In the genomic region with DNA sequence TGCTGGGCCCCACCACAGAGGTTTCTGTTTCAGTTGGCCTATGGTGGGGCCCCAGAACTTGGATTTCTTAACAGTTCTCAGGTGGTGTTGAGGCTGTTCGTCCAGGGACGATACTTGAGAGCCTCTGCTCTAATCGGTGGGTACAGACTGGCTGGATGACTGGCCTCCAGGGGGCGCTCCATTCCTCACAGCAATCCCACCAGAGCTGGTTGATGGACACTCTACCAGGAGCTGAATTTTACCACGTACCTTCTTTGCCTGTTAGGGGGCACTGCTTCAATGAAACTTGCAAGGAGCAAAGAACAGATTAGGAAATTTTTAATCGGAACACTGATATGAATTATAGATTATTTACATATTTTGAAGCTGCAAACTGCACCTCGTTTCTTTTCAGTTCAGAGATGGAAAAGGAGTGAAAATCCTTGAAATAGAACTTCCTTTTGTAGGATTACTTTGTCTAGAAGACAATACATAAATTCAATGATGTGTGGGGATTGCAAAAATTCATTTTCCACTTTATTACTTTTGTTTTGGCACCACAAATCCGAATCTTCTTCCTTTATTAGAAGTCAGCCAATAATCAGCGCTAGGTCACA, we compare ENCODE assay signal across 8 cellular contexts. TPM values are rescaled to one million over a fixed set of nuclear protein-coding genes. Genes with fewer than 3 reads are reported as not detected.
DNase-seq lines count a peak whose midpoint lies in the region; ATAC-seq and TF ChIP-seq lines count a peak whose summit lies in the region.

No MANE protein-coding gene starts in this region.

- no peak overlapping the region for H2AFZ ChIP-seq in GM23338
- peak overlapping the region; percentile 98 for H2AFZ ChIP-seq in Karpas-422 (ENCODE audit: low read length)

- H3K4me3 ChIP-seq in GM23338 (no peak overlapping the region), Karpas-422 (ENCODE audit: low read length) (peak overlapping the region; percentile 22; the same call in 1 of the 2 replicates), prostate gland (no peak overlapping the region), vagina (no peak overlapping the region)

- DNase-seq in GM04504 (ENCODE audit: low read depth), result peak; percentile 28
- DNase-seq in GM23338 (ENCODE audit: low spot score), result peak; percentile 95
- DNase-seq in Karpas-422, result peak; percentile 94
- DNase-seq in SKM-1 (lab: John Stamatoyannopoulos, UW; ENCODE audit: unreplicated experiment), result peak; percentile 14
- peak; percentile 94 for DNase-seq in cardiac septum (ENCODE audit: low spot score)
- peak; percentile 75 for DNase-seq in prostate gland (ENCODE audit: low spot score)
- DNase-seq in vagina (ENCODE audit: extremely low spot score in 2 of 2), result no peak

- H3K36me3 ChIP-seq in GM23338 (ENCODE audit: insufficient read depth), result no peaks in the 10 kb centered on the region
- no peaks in the 10 kb centered on the region for H3K36me3 ChIP-seq in Karpas-422 (ENCODE audit: insufficient read depth, low read length)
- no peaks in the 10 kb centered on the region for H3K36me3 ChIP-seq in prostate gland
- no peaks in the 10 kb centered on the region for H3K36me3 ChIP-seq in vagina

- TF ChIP-seq POLR2A in prostate gland (IDR thresholded peaks at IDR 0.05), result no peak
- TF ChIP-seq POLR2A in vagina (IDR thresholded peaks at IDR 0.05), result no peak

- peak overlapping the region; percentile 50 for H3K9ac ChIP-seq in Karpas-422 (ENCODE audit: low read length)

- intact Hi-C loops in cardiac septum (cut with DNase I) (loop anchor here (1.0 to 5.0 kb wide), 3 partner anchors 44 to 96 kb away; a partner anchor contains a TSS), prostate gland (cut with DNase I) (loop anchor here (5.0 kb wide), 2 partner anchors 96 to 261 kb away; a partner anchor contains a TSS), vagina (cut with DNase I) (no loop called here)

- H3K9me3 Mint-ChIP-seq in GM23338, result peaks cover 17% of the 10 kb centered on the region
- no peaks in the 10 kb centered on the region for H3K9me3 Mint-ChIP-seq in activated naive CD4-positive, alpha-beta T cell treated with anti-CD3 and anti-CD28 coated beads, Interleukin-2, amount 50 U/mL, for 24 hours

- H4K20me1 ChIP-seq in GM23338 (replicated peaks; ENCODE audit: insufficient read depth) (no peaks in the 10 kb centered on the region), Karpas-422 (ENCODE audit: insufficient read depth, low read depth, low read length) (no peaks in the 10 kb centered on the region)

- 36% methylated on average over 9 of the region's 9 CpGs for WGBS in prostate gland

- TF ChIP-seq CTCF in GM23338 (conservative IDR thresholded peaks at IDR 0.05; ENCODE audit: low read depth in 2 of 2) (peak; percentile 92), prostate gland (IDR thresholded peaks at IDR 0.05) (peak; percentile 66 to 76 (median 71)), vagina (IDR thresholded peaks at IDR 0.05) (peak; percentile 61 to 84 (median 82))

- peaks cover 32% of the 10 kb centered on the region for H3K4me1 Mint-ChIP-seq in GM23338
- peaks cover 7% of the 10 kb centered on the region for H3K4me1 Mint-ChIP-seq in activated naive CD4-positive, alpha-beta T cell treated with anti-CD3 and anti-CD28 coated beads, Interleukin-2, amount 50 U/mL, for 24 hours

- H3K79me2 ChIP-seq in GM23338 (replicated peaks; ENCODE audit: insufficient read depth) (no peaks in the 10 kb centered on the region), Karpas-422 (ENCODE audit: low read length) (no peaks in the 10 kb centered on the region)

- H3K4me1 ChIP-seq in GM23338 (ENCODE audit: insufficient read depth) (peaks cover 14% of the 10 kb centered on the region; the same call in 1 of the 2 replicates), Karpas-422 (ENCODE audit: low read length) (peaks cover 11% of the 10 kb centered on the region), prostate gland (replicated peaks) (no peaks in the 10 kb centered on the region), vagina (no peaks in the 10 kb centered on the region)

- H3K27ac Mint-ChIP-seq in GM23338, result no peak overlapping the region
- H3K27ac Mint-ChIP-seq in activated naive CD4-positive, alpha-beta T cell treated with anti-CD3 and anti-CD28 coated beads, Interleukin-2, amount 50 U/mL, for 24 hours, result no peak overlapping the region

- no peak overlapping the region for H3K4me2 ChIP-seq in GM23338
- peak overlapping the region; percentile 58 for H3K4me2 ChIP-seq in Karpas-422 (ENCODE audit: low read depth, low read length, poor library complexity, severe bottlenecking)

- H3K27me3 Mint-ChIP-seq in GM23338 (ENCODE audit: insufficient read depth, low read depth, poor library complexity), result no peaks in the 10 kb centered on the region
- peaks cover 12% of the 10 kb centered on the region for H3K27me3 Mint-ChIP-seq in activated naive CD4-positive, alpha-beta T cell treated with anti-CD3 and anti-CD28 coated beads, Interleukin-2, amount 50 U/mL, for 24 hours

- H3K27ac ChIP-seq in GM23338 (ENCODE audit: low read depth), result no peak overlapping the region
- H3K27ac ChIP-seq in Karpas-422 (ENCODE audit: low read length), result no peak overlapping the region
- no peak overlapping the region for H3K27ac ChIP-seq in prostate gland
- no peak overlapping the region for H3K27ac ChIP-seq in vagina

- H3K27me3 ChIP-seq in GM23338 (ENCODE audit: insufficient read depth), result no peaks in the 10 kb centered on the region
- no peaks in the 10 kb centered on the region for H3K27me3 ChIP-seq in Karpas-422 (ENCODE audit: low read length)
- no peaks in the 10 kb centered on the region for H3K27me3 ChIP-seq in prostate gland (replicated peaks; ENCODE audit: insufficient read depth)
- no peaks in the 10 kb centered on the region for H3K27me3 ChIP-seq in vagina

- ATAC-seq in GM23338, result peak; percentile 100

- no peak overlapping the region for H3K4me3 Mint-ChIP-seq in GM23338
- peak overlapping the region; percentile 53 for H3K4me3 Mint-ChIP-seq in activated naive CD4-positive, alpha-beta T cell treated with anti-CD3 and anti-CD28 coated beads, Interleukin-2, amount 50 U/mL, for 24 hours

- H3K9me3 ChIP-seq in Karpas-422 (ENCODE audit: low read length) (no peaks in the 10 kb centered on the region), prostate gland (no peaks in the 10 kb centered on the region), vagina (no peaks in the 10 kb centered on the region)

- no peaks in the 10 kb centered on the region for H3F3A ChIP-seq in GM23338 (replicated peaks; ENCODE audit: low read depth)

- H3K36me3 Mint-ChIP-seq in GM23338 (ENCODE audit: low read depth), result peaks cover 17% of the 10 kb centered on the region
- no peaks in the 10 kb centered on the region for H3K36me3 Mint-ChIP-seq in activated naive CD4-positive, alpha-beta T cell treated with anti-CD3 and anti-CD28 coated beads, Interleukin-2, amount 50 U/mL, for 24 hours

- H3K9me2 ChIP-seq in GM23338 (ENCODE audit: insufficient read depth), result no peaks in the 10 kb centered on the region
- H3K9me2 ChIP-seq in Karpas-422 (replicated peaks; ENCODE audit: insufficient read depth, low read length), result no peaks in the 10 kb centered on the region

RNA-seq across cellular contexts. Expression of a gene that starts 44.8 kb away (rescaled TPM):
- total RNA-seq in GM23338 (2014; rRNA removed; shearing (Covaris generic)), result 33.9 and 34.9 TPM in 2 replicates
- polyA plus RNA-seq in GM23338 (2016; fragmentation: Nextera tagmentation; extraction: Ambion mirVana), result 11.1 and 11.6 TPM in 2 replicates
- total RNA-seq in Karpas-422 (2014; rRNA removed; shearing (Covaris generic); ENCODE audit: low replicate concordance), result 17.8 and 28.6 TPM in 2 replicates
- 30.8 TPM for total RNA-seq in cardiac septum
- 10 to 100 TPM; 13.3 to 38.7 TPM for total RNA-seq in prostate gland
- total RNA-seq in vagina, result 30.0 TPM

Comparison
In these comparisons a context has a peak if more than half of its experiments do, and no peak if none do; other contexts are left out.
1. DNase-seq: peak in GM04504 (single experiment), GM23338 (single experiment), Karpas-422 (single experiment), SKM-1 (single experiment), cardiac septum (single experiment) and prostate gland (single experiment); none in vagina (0 of 2).
2. Peak in every context shown above with its lines, with median percentiles within 50 percentile points of each other: CTCF ChIP-seq.